Comparison of ENCODE assay signal across 19 cellular contexts in the genomic region with DNA sequence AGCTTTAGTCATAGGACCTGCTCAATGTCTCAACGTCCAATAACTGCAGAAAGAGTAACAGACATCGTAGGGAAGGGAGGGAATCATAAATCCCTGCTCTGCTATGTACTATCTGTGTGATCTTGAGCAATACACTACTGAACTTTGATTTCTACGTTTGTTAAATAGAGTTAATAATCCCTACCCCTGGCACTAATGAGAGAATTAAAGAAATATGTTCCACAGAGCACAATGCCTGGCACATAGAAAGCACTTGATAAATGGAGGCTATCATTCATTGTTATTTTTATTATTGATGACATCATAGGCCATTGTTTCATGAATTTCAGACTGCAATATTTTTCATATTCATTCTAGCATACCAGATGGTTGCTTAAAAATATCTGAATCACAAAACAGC.
DNase-seq lines count a peak whose midpoint lies in the region; ATAC-seq and TF ChIP-seq lines count a peak whose summit lies in the region.
"Had no signal": no experiment of that assay in that cellular context is flagged by ENCODE, and none has a peak within 500 bp of the region (broad histone marks: within the 10 kb centered on the region; RNA-seq: fewer than 3 reads in every experiment).

No MANE protein-coding gene starts in this region.

- ATAC-seq in RWPE2 (ENCODE audit: low read depth) (no peak), gastroesophageal sphincter (peak; percentile 61)
- ATAC-seq: HCT116 had no signal

- TF ChIP-seq EP300 in gastroesophageal sphincter (IDR thresholded peaks at IDR 0.05), result no peak

- H3K4me3 ChIP-seq in RWPE2 (ENCODE audit: severe bottlenecking) (no peak overlapping the region), gastroesophageal sphincter (no peak overlapping the region), skeletal muscle satellite cell (ENCODE audit: low read length) (no peak overlapping the region)
- H3K4me3 ChIP-seq: PC-9, SK-N-MC had no signal

- no peak for TF ChIP-seq POLR2A in gastroesophageal sphincter (IDR thresholded peaks at IDR 0.05)

- H3K9me3 ChIP-seq in RWPE2 (ENCODE audit: severe bottlenecking) (no peaks in the 10 kb centered on the region), gastroesophageal sphincter (no peaks in the 10 kb centered on the region), skeletal muscle satellite cell (replicated peaks; ENCODE audit: low read length) (no peaks in the 10 kb centered on the region)

- H3K9ac ChIP-seq in skeletal muscle satellite cell (ENCODE audit: low read depth, low read length), result no peak overlapping the region

- peak overlapping the region; percentile 72 for H3K4me2 ChIP-seq in skeletal muscle satellite cell (ENCODE audit: low read length)
- H3K4me2 ChIP-seq: PC-9 had no signal

- peak; percentile 17 for DNase-seq in GM03348 (ENCODE audit: low spot score)
- DNase-seq in RWPE2 (ENCODE audit: low spot score), result no peak
- no peak for DNase-seq in NCI-H524 (lab: John Stamatoyannopoulos, UW)
- DNase-seq in activated effector memory CD4-positive, alpha-beta T cell treated with Interleukin-2 at 50 U/mL for 16 hours, result no peak
- DNase-seq in SIG-M5 (lab: John Stamatoyannopoulos, UW), result no peak
- DNase-seq: ACHN; AML-193; CD4-positive, CD25-positive, alpha-beta regulatory T cell; KG1; NCI-H1048; NCI-H1436 treated with DMSO at 0.1 percent for 48 hours; NCI-H2029 treated with DMSO at 0.1 percent for 48 hours; NCI-H2171 treated with DMSO at 0.1 percent for 48 hours; NCI-H82; PC-9 had no signal

- H3K36me3 ChIP-seq in RWPE2 (ENCODE audit: low read depth) (no peaks in the 10 kb centered on the region), gastroesophageal sphincter (no peaks in the 10 kb centered on the region), skeletal muscle satellite cell (ENCODE audit: insufficient read depth, low read length) (no peaks in the 10 kb centered on the region)

- H3K27me3 ChIP-seq in RWPE2 (ENCODE audit: insufficient read depth, poor library complexity, severe bottlenecking) (peaks cover 3% of the 10 kb centered on the region), gastroesophageal sphincter (no peaks in the 10 kb centered on the region), skeletal muscle satellite cell (ENCODE audit: control insufficient read depth, insufficient read depth, low read length) (no peaks in the 10 kb centered on the region)

- H3K27ac ChIP-seq in RWPE2 (ENCODE audit: poor library complexity, severe bottlenecking) (peak overlapping the region; percentile 37), gastroesophageal sphincter (peak overlapping the region in 1 of 4 donors; percentile 45)
- H3K27ac ChIP-seq: PC-9 had no signal

- WGBS in gastroesophageal sphincter (ENCODE audit: low coverage in 1 of 2), 2 donors, result 38 to 63% methylated on average over 3 of the region's 3 CpGs

- H3K4me1 ChIP-seq in RWPE2 (ENCODE audit: insufficient read depth, poor library complexity, severe bottlenecking), result peaks cover 16% of the 10 kb centered on the region
- peaks cover 0 to 9% (median 5%) of the 10 kb centered on the region in 3 donors for H3K4me1 ChIP-seq in gastroesophageal sphincter
- peaks cover 38% of the 10 kb centered on the region for H3K4me1 ChIP-seq in skeletal muscle satellite cell (ENCODE audit: control insufficient read depth, insufficient read depth, low read length)

- TF ChIP-seq CTCF in RWPE2 (IDR thresholded peaks at IDR 0.05; ENCODE audit: poor library complexity, severe bottlenecking) (no peak), gastroesophageal sphincter (IDR thresholded peaks at IDR 0.05) (no peak)
